Comparison of ENCODE assay signal across 15 cellular contexts in the genomic region with DNA sequence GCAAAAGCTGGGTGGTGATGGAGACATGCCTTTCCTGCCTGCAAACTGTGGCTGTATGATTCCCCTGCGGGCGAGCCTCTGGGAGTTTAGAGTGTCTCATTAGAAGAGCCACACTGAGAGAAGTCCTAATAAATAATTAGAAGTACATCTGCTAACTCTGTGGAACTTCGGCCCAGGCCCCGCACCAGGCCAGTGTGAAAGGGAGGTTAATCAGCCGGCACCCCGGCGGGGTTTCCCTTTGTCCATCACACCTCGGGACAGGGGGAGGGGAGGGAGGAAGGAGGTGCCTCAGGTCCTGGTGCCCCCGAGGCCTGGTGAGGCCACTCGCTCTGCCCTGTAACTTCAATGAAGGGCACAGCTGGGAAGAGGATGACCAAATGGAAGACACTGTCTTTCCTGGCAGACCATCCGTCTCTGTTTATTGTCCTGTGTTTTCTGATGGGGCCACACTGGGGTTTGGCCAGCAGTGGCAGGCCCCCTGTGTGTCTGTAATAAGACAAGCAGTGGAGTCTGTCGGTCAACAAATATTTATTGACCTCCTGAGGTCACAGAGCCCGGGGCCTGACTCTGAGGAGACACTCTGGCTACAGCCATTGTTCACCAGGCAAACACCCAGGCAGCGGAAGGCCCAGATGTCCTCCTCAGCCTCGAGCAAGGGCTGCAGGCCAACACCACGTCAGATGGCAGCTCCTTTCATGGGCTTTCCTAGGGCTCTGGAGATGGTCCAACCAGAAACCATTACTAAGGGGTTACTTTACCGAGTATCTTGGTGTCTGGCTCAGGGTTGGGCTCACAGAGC.
A peak's percentile ranks its signal among the peaks of the same experiment; 100 is the strongest.
DNase-seq lines count a peak whose midpoint lies in the region; ATAC-seq and TF ChIP-seq lines count a peak whose summit lies in the region.
"Had no signal": no experiment of that assay in that cellular context is flagged by ENCODE, and none has a peak within 500 bp of the region (broad histone marks: within the 10 kb centered on the region; RNA-seq: fewer than 3 reads in every experiment).

No MANE protein-coding gene starts in this region.

- H3K36me3 Mint-ChIP-seq in neural crest cell (ENCODE audit: low read depth) = no peaks in the 10 kb centered on the region
- no peaks in the 10 kb centered on the region for H3K36me3 Mint-ChIP-seq in activated CD4-positive, alpha-beta T cell treated with anti-CD3 and anti-CD28 coated beads for 36 hours (ENCODE audit: low read depth)
- H3K36me3 Mint-ChIP-seq: activated naive CD8-positive, alpha-beta T cell; naive thymus-derived CD8-positive, alpha-beta T cell had no signal

- DNase-seq in Ammon's horn (ENCODE audit: low spot score) (peak; percentile 96), NCI-H2029 (lab: John Stamatoyannopoulos, UW) (peak; percentile 79), coronary artery (ENCODE audit: low spot score) (no peak), neural crest cell (ENCODE audit: low read depth, low spot score) (peak; percentile 48), NOMO-1 treated with dmso at 0.1 percent for 144 hours (lab: John Stamatoyannopoulos, UW; ENCODE audit: unreplicated experiment) (no peak)
- DNase-seq in activated T-cell treated with anti-CD3 and anti-CD28 coated beads, Interleukin-2, amount 50 U/mL, for 48 hours = no peak
- DNase-seq in activated CD4-positive, alpha-beta T cell treated with anti-CD3 and anti-CD28 coated beads for 36 hours = no peak
- no peak for DNase-seq in stimulated activated CD4-positive, alpha-beta T cell treated with anti-CD3 and anti-CD28 coated beads, Interleukin-15, amount 100 ng/mL, for 24 hours
- DNase-seq: kidney glomerular epithelial cell, NCI-H2171 had no signal

- peaks cover 99% of the 10 kb centered on the region for H3K27me3 Mint-ChIP-seq in neural crest cell (ENCODE audit: low read depth)
- H3K27me3 Mint-ChIP-seq in activated CD4-positive, alpha-beta T cell treated with anti-CD3 and anti-CD28 coated beads for 36 hours = no peaks in the 10 kb centered on the region
- H3K27me3 Mint-ChIP-seq: activated naive CD8-positive, alpha-beta T cell had no signal

- peak overlapping the region; percentile 24 to 40 for H3K27ac ChIP-seq in coronary artery
- H3K27ac ChIP-seq: RWPE1 had no signal

- H3K4me3 Mint-ChIP-seq in neural crest cell = no peak overlapping the region
- no peak overlapping the region for H3K4me3 Mint-ChIP-seq in activated CD4-positive, alpha-beta T cell treated with anti-CD3 and anti-CD28 coated beads for 36 hours
- H3K4me3 Mint-ChIP-seq: activated naive CD8-positive, alpha-beta T cell; naive thymus-derived CD8-positive, alpha-beta T cell; T-helper 2 cell treated with Interferon-gamma antibody and Interleukin-4, amounts not matched to agents 5 μg/mL and 100 μg/mL, for 36 hours had no signal

- H3K9me3 Mint-ChIP-seq in neural crest cell = no peaks in the 10 kb centered on the region
- no peaks in the 10 kb centered on the region for H3K9me3 Mint-ChIP-seq in activated CD4-positive, alpha-beta T cell treated with anti-CD3 and anti-CD28 coated beads for 36 hours (ENCODE audit: low read depth)
- H3K9me3 Mint-ChIP-seq: naive thymus-derived CD8-positive, alpha-beta T cell; T-helper 2 cell treated with Interferon-gamma antibody and Interleukin-4, amounts not matched to agents 5 μg/mL and 100 μg/mL, for 36 hours had no signal

- no peak for ATAC-seq in activated CD4-positive, alpha-beta T cell treated with anti-CD3 and anti-CD28 coated beads for 36 hours
- ATAC-seq: naive thymus-derived CD8-positive, alpha-beta T cell had no signal

- peak overlapping the region; percentile 21 for H3K27ac Mint-ChIP-seq in neural crest cell (ENCODE audit: unreplicated experiment)
- no peak overlapping the region for H3K27ac Mint-ChIP-seq in activated CD4-positive, alpha-beta T cell treated with anti-CD3 and anti-CD28 coated beads for 36 hours
- H3K27ac Mint-ChIP-seq: activated naive CD8-positive, alpha-beta T cell; T-helper 2 cell treated with Interferon-gamma antibody and Interleukin-4, amounts not matched to agents 5 μg/mL and 100 μg/mL, for 36 hours had no signal

- POLR2A ChIA-PET in activated CD4-positive, alpha-beta T cell treated with anti-CD3 and anti-CD28 coated beads for 36 hours (lab: Charles Lee) = no interaction called here

- intact Hi-C loops in activated CD4-positive, alpha-beta T cell treated with anti-CD3 and anti-CD28 coated beads for 36 hours (cut with DNase I, micrococcal nuclease) = no loop called here

- H3K4me1 Mint-ChIP-seq in neural crest cell = peaks cover 28% of the 10 kb centered on the region
- peaks cover 13% of the 10 kb centered on the region for H3K4me1 Mint-ChIP-seq in activated CD4-positive, alpha-beta T cell treated with anti-CD3 and anti-CD28 coated beads for 36 hours

- CTCF ChIA-PET in activated CD4-positive, alpha-beta T cell treated with anti-CD3 and anti-CD28 coated beads for 36 hours (lab: Charles Lee) = no interaction called here

- TF ChIP-seq CTCF in coronary artery (IDR thresholded peaks at IDR 0.05) = no peak
- TF ChIP-seq CTCF in neural crest cell (conservative IDR thresholded peaks at IDR 0.05) = no peak

- H3K4me3 ChIP-seq in coronary artery = no peak overlapping the region
- H3K4me3 ChIP-seq: smooth muscle cell had no signal

Comparison
In these comparisons a context has a peak if more than half of its experiments do, and no peak if none do; other contexts are left out.
1. DNase-seq: peak in Ammon's horn (single experiment), NCI-H2029 (single experiment) and neural crest cell (single experiment); none in coronary artery (single experiment), activated T-cell treated with anti-CD3 and anti-CD28 coated beads, Interleukin-2, amount 50 U/mL, for 48 hours (0 of 2), activated CD4-positive, alpha-beta T cell treated with anti-CD3 and anti-CD28 coated beads for 36 hours (single experiment), NOMO-1 treated with dmso at 0.1 percent for 144 hours (single experiment) and stimulated activated CD4-positive, alpha-beta T cell treated with anti-CD3 and anti-CD28 coated beads, Interleukin-15, amount 100 ng/mL, for 24 hours (single experiment).